In genomic region chr3:52021869-52022268, GRCh38 we compare ENCODE assay signal across 11 cellular contexts. TPM values are rescaled to one million over a fixed set of nuclear protein-coding genes. Genes with fewer than 3 reads are reported as not detected.
DNase-seq lines count a peak whose midpoint lies in the region; ATAC-seq and TF ChIP-seq lines count a peak whose summit lies in the region.
"Had no signal": no experiment of that assay in that cellular context is flagged by ENCODE, and none has a peak within 500 bp of the region (broad histone marks: within the 10 kb centered on the region; RNA-seq: fewer than 3 reads in every experiment).

No MANE protein-coding gene starts in this region.

- peaks cover 41% of the 10 kb centered on the region for H3K4me1 Mint-ChIP-seq in glutamatergic neuron (ENCODE audit: low read depth, unreplicated experiment)

- H3K27ac ChIP-seq in spleen = peak overlapping the region in 5 of 8 donors; percentile 0 to 73 (median 49)

- no peaks in the 10 kb centered on the region for H3K9me3 ChIP-seq in spleen
- H3K9me3 ChIP-seq: ovary had no signal

- no peak overlapping the region for H3K4me3 ChIP-seq in spleen
- H3K4me3 ChIP-seq: ovary had no signal

- H3K27ac Mint-ChIP-seq in glutamatergic neuron (ENCODE audit: unreplicated experiment) = no peak overlapping the region
- H3K27ac Mint-ChIP-seq: activated T-helper 2 cell treated with anti-CD3 and anti-CD28 coated beads, Interferon-gamma antibody, Interleukin-2, Interleukin-4, amounts not matched to agents 10 μg/mL and 5 μg/mL and 100 μg/mL, durations not matched to agents 14 hours and 24 hours and 36 hours had no signal

- TF ChIP-seq POLR2A in spleen (IDR thresholded peaks at IDR 0.05) = no peak

- TF ChIP-seq CTCF in glutamatergic neuron (IDR thresholded peaks at IDR 0.05; ENCODE audit: partially characterized antibody, unreplicated experiment) (no peak), spleen (IDR thresholded peaks at IDR 0.05 in 8 of 11, conservative IDR thresholded peaks at IDR 0.05 in 3 of 11) (no peak), omental fat pad (IDR thresholded peaks at IDR 0.05) (no peak)

- H3K36me3 Mint-ChIP-seq in glutamatergic neuron (ENCODE audit: unreplicated experiment) = peaks cover 4% of the 10 kb centered on the region

- intact Hi-C loops in spleen (cut with DNase I; ENCODE audit: low total_unique reads) = no loop called here

- peaks cover 16 to 84% (median 51%) of the 10 kb centered on the region in 6 donors for H3K4me1 ChIP-seq in spleen

- peaks cover 30% of the 10 kb centered on the region for H3K9me3 Mint-ChIP-seq in glutamatergic neuron (ENCODE audit: unreplicated experiment)
- H3K9me3 Mint-ChIP-seq: activated T-helper 2 cell treated with anti-CD3 and anti-CD28 coated beads, Interferon-gamma antibody, Interleukin-2, Interleukin-4, amounts not matched to agents 10 μg/mL and 5 μg/mL and 100 μg/mL, durations not matched to agents 14 hours and 24 hours and 36 hours had no signal

- H3K27me3 ChIP-seq in spleen (replicated peaks in 1 of 7) = no peaks in the 10 kb centered on the region
- H3K27me3 ChIP-seq: ovary had no signal

- ATAC-seq in HG03457 (IDR thresholded peaks at IDR 0.05; ENCODE audit: unreplicated experiment) = no peak
- no peak for ATAC-seq in GM21447 (IDR thresholded peaks at IDR 0.05; ENCODE audit: unreplicated experiment)
- no peak for ATAC-seq in omental fat pad (ENCODE audit: low FRiP score)

- no peaks in the 10 kb centered on the region for H3K36me3 ChIP-seq in spleen
- H3K36me3 ChIP-seq: ovary had no signal

- peaks cover 28% of the 10 kb centered on the region for H3K27me3 Mint-ChIP-seq in glutamatergic neuron (ENCODE audit: unreplicated experiment)

- peak overlapping the region; percentile 3 for H3K4me3 Mint-ChIP-seq in glutamatergic neuron (ENCODE audit: unreplicated experiment)

- WGBS in spleen, 5 donors = 25 to 75% (median 68%) methylated on average over 1 to 5 of the region's 5 CpGs

- DNase-seq in NCI-H1092 treated with DMSO at 0.1 percent for 48 hours (lab: John Stamatoyannopoulos, UW) (peak; percentile 12), NCI-H82 treated with DMSO at 0.1 percent for 48 hours (lab: John Stamatoyannopoulos, UW; ENCODE audit: unreplicated experiment) (peak; percentile 86), glutamatergic neuron (no peak), spleen (no peak), omental fat pad (ENCODE audit: low spot score) (no peak)
- no peak for DNase-seq in stimulated activated CD8-positive, alpha-beta memory T cell treated with anti-CD3 and anti-CD28 coated beads, Interleukin-4, amount 100 ng/mL, for 48 hours
- DNase-seq: T1000 had no signal

RNA-seq across cellular contexts. Expression of gene RPL29, which starts 26.2 kb away (rescaled TPM):
- total RNA-seq in glutamatergic neuron (ENCODE audit: unreplicated experiment) (588 TPM), spleen (1,000 to 10,000 TPM in 4 of 7 donors, 100 to 1,000 TPM in 3; 684 to 1,403 (median 1,036) TPM), omental fat pad (1,000 to 10,000 TPM; 1,723 to 2,189 (median 1,972) TPM)
- polyA plus RNA-seq in spleen = 1,000 to 10,000 TPM; 3,003 to 4,302 (median 4,113) TPM

RNA-seq across cellular contexts. Expression of gene DUSP7, which starts 34.5 kb away (rescaled TPM):
- 9.5 TPM for total RNA-seq in glutamatergic neuron (ENCODE audit: unreplicated experiment)
- total RNA-seq in spleen = 10 to 100 TPM; 31.5 to 68.6 (median 42.6) TPM
- polyA plus RNA-seq in spleen = 10 to 100 TPM in 1 of 3 donors, 1 to 10 TPM in 2; 5.4 to 20.1 (median 6.9) TPM
- 10 to 100 TPM in 3 of 4 donors, 1 to 10 TPM in 1; 5.5 to 22.2 (median 16.8) TPM for total RNA-seq in omental fat pad

RNA-seq across cellular contexts. Expression of gene ACY1, which starts 38.5 kb away (rescaled TPM):
- 13.2 TPM for total RNA-seq in glutamatergic neuron (ENCODE audit: unreplicated experiment)
- total RNA-seq in spleen = 10 to 100 TPM; 16.7 to 31.1 (median 26.0) TPM
- 10 to 100 TPM; 28.1 to 29.8 (median 29.2) TPM for polyA plus RNA-seq in spleen
- 10 to 100 TPM; 34.0 to 57.7 (median 52.1) TPM for total RNA-seq in omental fat pad

RNA-seq across cellular contexts. Expression of gene ABHD14A, which starts 47.0 kb away (rescaled TPM):
- 12.7 TPM for total RNA-seq in glutamatergic neuron (ENCODE audit: unreplicated experiment)
- total RNA-seq in spleen = 10 to 100 TPM in 4 of 7 donors, 1 to 10 TPM in 3; 8.7 to 23.9 (median 12.3) TPM
- polyA plus RNA-seq in spleen = 10 to 100 TPM; 18.7 to 26.7 (median 22.1) TPM
- 10 to 100 TPM; 19.0 to 53.4 (median 24.5) TPM for total RNA-seq in omental fat pad

RNA-seq across cellular contexts. Expression of gene ABHD14B, which starts 48.0 kb away (rescaled TPM):
- 6.7 TPM for total RNA-seq in glutamatergic neuron (ENCODE audit: unreplicated experiment)
- total RNA-seq in spleen = 10 to 100 TPM; 33.8 to 74.9 (median 56.3) TPM
- 10 to 100 TPM; 60.1 to 71.4 (median 66.8) TPM for polyA plus RNA-seq in spleen
- 10 to 100 TPM; 57.3 to 87.1 (median 80.9) TPM for total RNA-seq in omental fat pad

Comparison
In these comparisons a context has a peak if more than half of its experiments do, and no peak if none do; other contexts are left out.
1. DNase-seq: peak in NCI-H1092 treated with DMSO at 0.1 percent for 48 hours (single experiment) and NCI-H82 treated with DMSO at 0.1 percent for 48 hours (single experiment); none in glutamatergic neuron (single experiment), spleen (single experiment), stimulated activated CD8-positive, alpha-beta memory T cell treated with anti-CD3 and anti-CD28 coated beads, Interleukin-4, amount 100 ng/mL, for 48 hours (single experiment) and omental fat pad (single experiment).